Comparison of ENCODE assay signal across 14 cellular contexts in genomic region chr6:33777716-33778474, GRCh38. TPM values are rescaled to one million over a fixed set of nuclear protein-coding genes. Genes with fewer than 3 reads are reported as not detected.
"Had no signal": no experiment of that assay in that cellular context is flagged by ENCODE, and none has a peak within 500 bp of the region (broad histone marks: within the 10 kb centered on the region; RNA-seq: fewer than 3 reads in every experiment).

No MANE protein-coding gene starts in this region.

- H3K4me3 ChIP-seq: body of pancreas, gastroesophageal sphincter, pancreas had no signal

- H3K27me3 ChIP-seq: body of pancreas, gastroesophageal sphincter, pancreas had no signal

- H3K4me3 Mint-ChIP-seq: activated naive CD8-positive, alpha-beta T cell treated with anti-CD3 and anti-CD28 coated beads for 36 hours; activated T-helper 1 cell treated with anti-CD3 and anti-CD28 coated beads, Interleukin-12 subunit alpha, Interleukin-12 subunit beta, Interleukin-2, Interleukin-4 antibody, amounts not matched to agents 30 ng/mL and 10 ng/mL and 1 ng/mL, durations not matched to agents 14 hours and 24 hours and 36 hours; effector memory CD8-positive, alpha-beta T cell; neural crest cell; T-helper 2 cell treated with Interferon-gamma antibody and Interleukin-4, amounts not matched to agents 5 μg/mL and 100 μg/mL, for 36 hours had no signal

- H3K27ac ChIP-seq: body of pancreas, gastroesophageal sphincter, pancreas had no signal

- H3K27me3 Mint-ChIP-seq: activated naive CD8-positive, alpha-beta T cell treated with anti-CD3 and anti-CD28 coated beads for 36 hours; effector memory CD8-positive, alpha-beta T cell had no signal

- H3K27ac Mint-ChIP-seq: activated naive CD8-positive, alpha-beta T cell treated with anti-CD3 and anti-CD28 coated beads for 36 hours; activated T-helper 1 cell treated with anti-CD3 and anti-CD28 coated beads, Interleukin-12 subunit alpha, Interleukin-12 subunit beta, Interleukin-2, Interleukin-4 antibody, amounts not matched to agents 30 ng/mL and 10 ng/mL and 1 ng/mL, durations not matched to agents 14 hours and 24 hours and 36 hours; effector memory CD8-positive, alpha-beta T cell; T-helper 2 cell treated with Interferon-gamma antibody and Interleukin-4, amounts not matched to agents 5 μg/mL and 100 μg/mL, for 36 hours had no signal

- H3K9me3 ChIP-seq: body of pancreas, gastroesophageal sphincter, pancreas had no signal

- DNase-seq: activated naive CD8-positive, alpha-beta T cell treated with anti-CD3 and anti-CD28 coated beads for 36 hours; body of pancreas; central memory CD4-positive, alpha-beta T cell; effector memory CD8-positive, alpha-beta T cell; pancreas; stimulated activated CD4-positive, alpha-beta T cell treated with anti-CD3 and anti-CD28 coated beads, Interleukin-1b, Interleukin-23, amount 100 ng/mL, for 48 hours; SW 1271 had no signal

- ATAC-seq: body of pancreas; effector memory CD8-positive, alpha-beta T cell; gastroesophageal sphincter; pancreas had no signal

- H3K9me3 Mint-ChIP-seq: activated naive CD8-positive, alpha-beta T cell treated with anti-CD3 and anti-CD28 coated beads for 36 hours; activated T-helper 1 cell treated with anti-CD3 and anti-CD28 coated beads, Interleukin-12 subunit alpha, Interleukin-12 subunit beta, Interleukin-2, Interleukin-4 antibody, amounts not matched to agents 30 ng/mL and 10 ng/mL and 1 ng/mL, durations not matched to agents 14 hours and 24 hours and 36 hours; effector memory CD8-positive, alpha-beta T cell; neural crest cell; T-helper 2 cell treated with Interferon-gamma antibody and Interleukin-4, amounts not matched to agents 5 μg/mL and 100 μg/mL, for 36 hours had no signal

- H3K4me1 ChIP-seq: body of pancreas, pancreas had no signal

RNA-seq across cellular contexts. Expression of gene MLN, which starts 25.9 kb away (rescaled TPM):
- total RNA-seq: activated CD8-positive, alpha-beta memory T cell treated with anti-CD3 and anti-CD28 coated beads for 36 hours; activated naive CD8-positive, alpha-beta T cell treated with anti-CD3 and anti-CD28 coated beads for 36 hours; activated T-helper 1 cell treated with anti-CD3 and anti-CD28 coated beads, Interleukin-12 subunit alpha, Interleukin-12 subunit beta, Interleukin-2, Interleukin-4 antibody, amounts not matched to agents 30 ng/mL and 10 ng/mL and 1 ng/mL, durations not matched to agents 14 hours and 24 hours and 36 hours; body of pancreas; epithelial cell of proximal tubule; gastroesophageal sphincter; lower leg skin; neural crest cell; pancreas had no signal

RNA-seq across cellular contexts. Expression of gene IP6K3, which starts 31.2 kb away (rescaled TPM):
- total RNA-seq: activated CD8-positive, alpha-beta memory T cell treated with anti-CD3 and anti-CD28 coated beads for 36 hours; activated naive CD8-positive, alpha-beta T cell treated with anti-CD3 and anti-CD28 coated beads for 36 hours; activated T-helper 1 cell treated with anti-CD3 and anti-CD28 coated beads, Interleukin-12 subunit alpha, Interleukin-12 subunit beta, Interleukin-2, Interleukin-4 antibody, amounts not matched to agents 30 ng/mL and 10 ng/mL and 1 ng/mL, durations not matched to agents 14 hours and 24 hours and 36 hours; body of pancreas had no signal
